ENCODE assay signal across 1 cellular context in the genomic region with DNA sequence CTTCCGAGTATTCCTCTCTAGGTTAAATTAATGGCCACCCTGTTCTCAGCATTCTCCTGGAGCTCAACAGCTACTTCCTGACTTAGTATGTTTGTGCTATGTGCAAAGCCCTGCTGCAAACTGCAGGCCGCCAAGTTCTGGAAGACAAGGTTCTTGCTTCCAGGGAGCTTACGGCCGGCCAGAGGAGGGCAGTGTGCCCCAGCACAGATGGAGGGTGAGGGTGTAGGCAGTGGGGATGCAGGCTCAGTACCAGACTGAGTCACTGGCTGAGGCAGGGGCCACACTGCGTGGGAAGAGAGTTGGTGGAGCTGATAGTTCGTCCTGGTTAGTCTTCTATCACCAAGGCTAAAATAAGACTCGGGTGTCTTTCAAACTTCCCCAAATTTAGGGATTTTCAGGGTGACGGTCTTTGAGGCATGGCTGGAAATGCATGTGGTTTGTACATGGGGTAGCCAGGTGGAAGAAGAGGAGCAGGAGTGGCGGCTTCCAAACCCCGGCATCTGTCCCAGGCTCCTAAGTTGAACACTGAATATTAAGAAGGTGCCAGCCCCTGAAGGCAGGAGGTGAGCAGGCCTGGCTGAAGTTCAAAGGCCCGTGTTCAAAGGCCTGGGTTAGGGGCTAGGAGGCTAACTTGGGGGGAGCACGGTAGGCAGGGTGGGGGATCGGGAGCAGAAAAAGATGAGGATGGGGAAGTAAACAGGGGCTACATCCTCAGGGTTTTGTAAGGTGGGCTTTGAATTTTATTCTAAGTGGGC.
TF ChIP-seq lines count a peak whose summit lies in the region.

No MANE protein-coding gene starts in this region.

TF ChIP-seq in HepG2, 621 proteins besides CTCF, POLR2A, EP300 and RAD21 (continued from another document):
- TF ChIP-seq, protein P1, sequence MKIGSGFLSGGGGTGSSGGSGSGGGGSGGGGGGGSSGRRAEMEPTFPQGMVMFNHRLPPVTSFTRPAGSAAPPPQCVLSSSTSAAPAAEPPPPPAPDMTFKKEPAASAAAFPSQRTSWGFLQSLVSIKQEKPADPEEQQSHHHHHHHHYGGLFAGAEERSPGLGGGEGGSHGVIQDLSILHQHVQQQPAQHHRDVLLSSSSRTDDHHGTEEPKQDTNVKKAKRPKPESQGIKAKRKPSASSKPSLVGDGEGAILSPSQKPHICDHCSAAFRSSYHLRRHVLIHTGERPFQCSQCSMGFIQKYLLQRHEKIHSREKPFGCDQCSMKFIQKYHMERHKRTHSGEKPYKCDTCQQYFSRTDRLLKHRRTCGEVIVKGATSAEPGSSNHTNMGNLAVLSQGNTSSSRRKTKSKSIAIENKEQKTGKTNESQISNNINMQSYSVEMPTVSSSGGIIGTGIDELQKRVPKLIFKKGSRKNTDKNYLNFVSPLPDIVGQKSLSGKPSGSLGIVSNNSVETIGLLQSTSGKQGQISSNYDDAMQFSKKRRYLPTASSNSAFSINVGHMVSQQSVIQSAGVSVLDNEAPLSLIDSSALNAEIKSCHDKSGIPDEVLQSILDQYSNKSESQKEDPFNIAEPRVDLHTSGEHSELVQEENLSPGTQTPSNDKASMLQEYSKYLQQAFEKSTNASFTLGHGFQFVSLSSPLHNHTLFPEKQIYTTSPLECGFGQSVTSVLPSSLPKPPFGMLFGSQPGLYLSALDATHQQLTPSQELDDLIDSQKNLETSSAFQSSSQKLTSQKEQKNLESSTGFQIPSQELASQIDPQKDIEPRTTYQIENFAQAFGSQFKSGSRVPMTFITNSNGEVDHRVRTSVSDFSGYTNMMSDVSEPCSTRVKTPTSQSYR (CRISPR knock-in tag; IDR thresholded peaks at IDR 0.05; ENCODE audit: borderline replicate concordance), result no peak
- TF ChIP-seq RXRB (CRISPR knock-in tag; IDR thresholded peaks at IDR 0.05; ENCODE audit: borderline replicate concordance), result no peak
- TF ChIP-seq ZSCAN9 (CRISPR knock-in tag; IDR thresholded peaks at IDR 0.05; ENCODE audit: borderline replicate concordance), result peak; percentile 83; the same call in 1 of the 2 replicates
- TF ChIP-seq, protein P2, sequence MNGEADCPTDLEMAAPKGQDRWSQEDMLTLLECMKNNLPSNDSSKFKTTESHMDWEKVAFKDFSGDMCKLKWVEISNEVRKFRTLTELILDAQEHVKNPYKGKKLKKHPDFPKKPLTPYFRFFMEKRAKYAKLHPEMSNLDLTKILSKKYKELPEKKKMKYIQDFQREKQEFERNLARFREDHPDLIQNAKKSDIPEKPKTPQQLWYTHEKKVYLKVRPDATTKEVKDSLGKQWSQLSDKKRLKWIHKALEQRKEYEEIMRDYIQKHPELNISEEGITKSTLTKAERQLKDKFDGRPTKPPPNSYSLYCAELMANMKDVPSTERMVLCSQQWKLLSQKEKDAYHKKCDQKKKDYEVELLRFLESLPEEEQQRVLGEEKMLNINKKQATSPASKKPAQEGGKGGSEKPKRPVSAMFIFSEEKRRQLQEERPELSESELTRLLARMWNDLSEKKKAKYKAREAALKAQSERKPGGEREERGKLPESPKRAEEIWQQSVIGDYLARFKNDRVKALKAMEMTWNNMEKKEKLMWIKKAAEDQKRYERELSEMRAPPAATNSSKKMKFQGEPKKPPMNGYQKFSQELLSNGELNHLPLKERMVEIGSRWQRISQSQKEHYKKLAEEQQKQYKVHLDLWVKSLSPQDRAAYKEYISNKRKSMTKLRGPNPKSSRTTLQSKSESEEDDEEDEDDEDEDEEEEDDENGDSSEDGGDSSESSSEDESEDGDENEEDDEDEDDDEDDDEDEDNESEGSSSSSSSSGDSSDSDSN (CRISPR knock-in tag; IDR thresholded peaks at IDR 0.05), result 0 out of 2 replicates have a peak, but pooled peaks have one; percentile 35
- TF ChIP-seq, protein P3, sequence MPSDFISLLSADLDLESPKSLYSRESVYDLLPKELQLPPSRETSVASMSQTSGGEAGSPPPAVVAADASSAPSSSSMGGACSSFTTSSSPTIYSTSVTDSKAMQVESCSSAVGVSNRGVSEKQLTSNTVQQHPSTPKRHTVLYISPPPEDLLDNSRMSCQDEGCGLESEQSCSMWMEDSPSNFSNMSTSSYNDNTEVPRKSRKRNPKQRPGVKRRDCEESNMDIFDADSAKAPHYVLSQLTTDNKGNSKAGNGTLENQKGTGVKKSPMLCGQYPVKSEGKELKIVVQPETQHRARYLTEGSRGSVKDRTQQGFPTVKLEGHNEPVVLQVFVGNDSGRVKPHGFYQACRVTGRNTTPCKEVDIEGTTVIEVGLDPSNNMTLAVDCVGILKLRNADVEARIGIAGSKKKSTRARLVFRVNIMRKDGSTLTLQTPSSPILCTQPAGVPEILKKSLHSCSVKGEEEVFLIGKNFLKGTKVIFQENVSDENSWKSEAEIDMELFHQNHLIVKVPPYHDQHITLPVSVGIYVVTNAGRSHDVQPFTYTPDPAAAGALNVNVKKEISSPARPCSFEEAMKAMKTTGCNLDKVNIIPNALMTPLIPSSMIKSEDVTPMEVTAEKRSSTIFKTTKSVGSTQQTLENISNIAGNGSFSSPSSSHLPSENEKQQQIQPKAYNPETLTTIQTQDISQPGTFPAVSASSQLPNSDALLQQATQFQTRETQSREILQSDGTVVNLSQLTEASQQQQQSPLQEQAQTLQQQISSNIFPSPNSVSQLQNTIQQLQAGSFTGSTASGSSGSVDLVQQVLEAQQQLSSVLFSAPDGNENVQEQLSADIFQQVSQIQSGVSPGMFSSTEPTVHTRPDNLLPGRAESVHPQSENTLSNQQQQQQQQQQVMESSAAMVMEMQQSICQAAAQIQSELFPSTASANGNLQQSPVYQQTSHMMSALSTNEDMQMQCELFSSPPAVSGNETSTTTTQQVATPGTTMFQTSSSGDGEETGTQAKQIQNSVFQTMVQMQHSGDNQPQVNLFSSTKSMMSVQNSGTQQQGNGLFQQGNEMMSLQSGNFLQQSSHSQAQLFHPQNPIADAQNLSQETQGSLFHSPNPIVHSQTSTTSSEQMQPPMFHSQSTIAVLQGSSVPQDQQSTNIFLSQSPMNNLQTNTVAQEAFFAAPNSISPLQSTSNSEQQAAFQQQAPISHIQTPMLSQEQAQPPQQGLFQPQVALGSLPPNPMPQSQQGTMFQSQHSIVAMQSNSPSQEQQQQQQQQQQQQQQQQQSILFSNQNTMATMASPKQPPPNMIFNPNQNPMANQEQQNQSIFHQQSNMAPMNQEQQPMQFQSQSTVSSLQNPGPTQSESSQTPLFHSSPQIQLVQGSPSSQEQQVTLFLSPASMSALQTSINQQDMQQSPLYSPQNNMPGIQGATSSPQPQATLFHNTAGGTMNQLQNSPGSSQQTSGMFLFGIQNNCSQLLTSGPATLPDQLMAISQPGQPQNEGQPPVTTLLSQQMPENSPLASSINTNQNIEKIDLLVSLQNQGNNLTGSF (CRISPR knock-in tag; IDR thresholded peaks at IDR 0.05), result no peak
- peak; percentile 36 for TF ChIP-seq XRCC5 (optimal IDR thresholded peaks at IDR 0.05; ENCODE audit: low read length)
- no peak for TF ChIP-seq ARNT (IDR thresholded peaks at IDR 0.05)
- TF ChIP-seq CBX1 (IDR thresholded peaks at IDR 0.05; ENCODE audit: low read depth), result peak; percentile 44
- TF ChIP-seq, protein P4, sequence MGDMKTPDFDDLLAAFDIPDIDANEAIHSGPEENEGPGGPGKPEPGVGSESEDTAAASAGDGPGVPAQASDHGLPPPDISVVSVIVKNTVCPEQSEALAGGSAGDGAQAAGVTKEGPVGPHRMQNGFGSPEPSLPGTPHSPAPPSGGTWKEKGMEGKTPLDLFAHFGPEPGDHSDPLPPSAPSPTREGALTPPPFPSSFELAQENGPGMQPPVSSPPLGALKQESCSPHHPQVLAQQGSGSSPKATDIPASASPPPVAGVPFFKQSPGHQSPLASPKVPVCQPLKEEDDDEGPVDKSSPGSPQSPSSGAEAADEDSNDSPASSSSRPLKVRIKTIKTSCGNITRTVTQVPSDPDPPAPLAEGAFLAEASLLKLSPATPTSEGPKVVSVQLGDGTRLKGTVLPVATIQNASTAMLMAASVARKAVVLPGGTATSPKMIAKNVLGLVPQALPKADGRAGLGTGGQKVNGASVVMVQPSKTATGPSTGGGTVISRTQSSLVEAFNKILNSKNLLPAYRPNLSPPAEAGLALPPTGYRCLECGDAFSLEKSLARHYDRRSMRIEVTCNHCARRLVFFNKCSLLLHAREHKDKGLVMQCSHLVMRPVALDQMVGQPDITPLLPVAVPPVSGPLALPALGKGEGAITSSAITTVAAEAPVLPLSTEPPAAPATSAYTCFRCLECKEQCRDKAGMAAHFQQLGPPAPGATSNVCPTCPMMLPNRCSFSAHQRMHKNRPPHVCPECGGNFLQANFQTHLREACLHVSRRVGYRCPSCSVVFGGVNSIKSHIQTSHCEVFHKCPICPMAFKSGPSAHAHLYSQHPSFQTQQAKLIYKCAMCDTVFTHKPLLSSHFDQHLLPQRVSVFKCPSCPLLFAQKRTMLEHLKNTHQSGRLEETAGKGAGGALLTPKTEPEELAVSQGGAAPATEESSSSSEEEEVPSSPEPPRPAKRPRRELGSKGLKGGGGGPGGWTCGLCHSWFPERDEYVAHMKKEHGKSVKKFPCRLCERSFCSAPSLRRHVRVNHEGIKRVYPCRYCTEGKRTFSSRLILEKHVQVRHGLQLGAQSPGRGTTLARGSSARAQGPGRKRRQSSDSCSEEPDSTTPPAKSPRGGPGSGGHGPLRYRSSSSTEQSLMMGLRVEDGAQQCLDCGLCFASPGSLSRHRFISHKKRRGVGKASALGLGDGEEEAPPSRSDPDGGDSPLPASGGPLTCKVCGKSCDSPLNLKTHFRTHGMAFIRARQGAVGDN (CRISPR knock-in tag; IDR thresholded peaks at IDR 0.05), result peak; percentile 37
- no peak for TF ChIP-seq CBFB (CRISPR knock-in tag; IDR thresholded peaks at IDR 0.05)
- TF ChIP-seq NR2F6 (IDR thresholded peaks at IDR 0.05), result no peak
- TF ChIP-seq NR2F6 (CRISPR knock-in tag; IDR thresholded peaks at IDR 0.05), result 0 out of 2 replicates have a peak, but pooled peaks have one; percentile 25
- peak; percentile 54; the same call in 1 of the 2 replicates for TF ChIP-seq RCOR2 (CRISPR knock-in tag; IDR thresholded peaks at IDR 0.05)
- TF ChIP-seq CBX5 (CRISPR knock-in tag; IDR thresholded peaks at IDR 0.05; ENCODE audit: borderline replicate concordance), result peak; percentile 53; the same call in 1 of the 2 replicates
- no peak for TF ChIP-seq TCF7L2 (IDR thresholded peaks at IDR 0.05; ENCODE audit: low read depth, low read length)
- no peak for TF ChIP-seq FOXP1 (IDR thresholded peaks at IDR 0.05)
- TF ChIP-seq FOXP1 (CRISPR knock-in tag; IDR thresholded peaks at IDR 0.05), result no peak
- TF ChIP-seq ZBTB42 (CRISPR knock-in tag; IDR thresholded peaks at IDR 0.05), result no peak
- TF ChIP-seq ZFX (CRISPR knock-in tag; IDR thresholded peaks at IDR 0.05; ENCODE audit: low read depth), result peak; percentile 55; the same call in 1 of the 2 replicates
- TF ChIP-seq NFE2L1 (CRISPR knock-in tag; IDR thresholded peaks at IDR 0.05; ENCODE audit: borderline replicate concordance), result no peak
- TF ChIP-seq ZNF446 (CRISPR knock-in tag; IDR thresholded peaks at IDR 0.05), result no peak
- TF ChIP-seq AGO1 (IDR thresholded peaks at IDR 0.05; ENCODE audit: low read depth, low read length, poor library complexity, severe bottlenecking), result no peak
- no peak for TF ChIP-seq ZNF350 (CRISPR knock-in tag; IDR thresholded peaks at IDR 0.05; ENCODE audit: borderline replicate concordance, low read depth)
- no peak for TF ChIP-seq ZNF292 (CRISPR knock-in tag; IDR thresholded peaks at IDR 0.05; ENCODE audit: borderline replicate concordance, low read depth)
- peak; percentile 75 for TF ChIP-seq STAG1 (CRISPR knock-in tag; IDR thresholded peaks at IDR 0.05)
- peak; percentile 20; the same call in 1 of the 2 replicates for TF ChIP-seq SOX5 (CRISPR knock-in tag; IDR thresholded peaks at IDR 0.05; ENCODE audit: borderline replicate concordance)
- no peak for TF ChIP-seq ZNF737 (CRISPR knock-in tag; IDR thresholded peaks at IDR 0.05; ENCODE audit: borderline replicate concordance)
- peak; percentile 73; the same call in 1 of the 2 replicates for TF ChIP-seq ZMYM3 (CRISPR knock-in tag; IDR thresholded peaks at IDR 0.05)
- 0 out of 2 replicates have a peak, but pooled peaks have one; percentile 29 for TF ChIP-seq KDM1A (CRISPR knock-in tag; IDR thresholded peaks at IDR 0.05)
- 0 out of 2 replicates have a peak, but pooled peaks have one; percentile 9 for TF ChIP-seq BCL6 (CRISPR knock-in tag; IDR thresholded peaks at IDR 0.05)
- no peak; the same call in 1 of the 2 replicates for TF ChIP-seq MAX (IDR thresholded peaks at IDR 0.05)
- no peak for TF ChIP-seq ZNF282 (IDR thresholded peaks at IDR 0.05; ENCODE audit: partially characterized antibody)
- no peak for TF ChIP-seq ZNF552 (CRISPR knock-in tag; IDR thresholded peaks at IDR 0.05; ENCODE audit: borderline replicate concordance)
- no peak for TF ChIP-seq ZBTB7A (CRISPR knock-in tag; IDR thresholded peaks at IDR 0.05)
- peak; percentile 35; the same call in 1 of the 2 replicates for TF ChIP-seq ZNF331 (CRISPR knock-in tag; IDR thresholded peaks at IDR 0.05)
- no peak for TF ChIP-seq RFX3 (CRISPR knock-in tag; IDR thresholded peaks at IDR 0.05)
- TF ChIP-seq, protein P5, sequence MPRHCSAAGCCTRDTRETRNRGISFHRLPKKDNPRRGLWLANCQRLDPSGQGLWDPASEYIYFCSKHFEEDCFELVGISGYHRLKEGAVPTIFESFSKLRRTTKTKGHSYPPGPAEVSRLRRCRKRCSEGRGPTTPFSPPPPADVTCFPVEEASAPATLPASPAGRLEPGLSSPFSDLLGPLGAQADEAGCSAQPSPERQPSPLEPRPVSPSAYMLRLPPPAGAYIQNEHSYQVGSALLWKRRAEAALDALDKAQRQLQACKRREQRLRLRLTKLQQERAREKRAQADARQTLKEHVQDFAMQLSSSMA (CRISPR knock-in tag; IDR thresholded peaks at IDR 0.05), result no peak
- TF ChIP-seq RFXAP (CRISPR knock-in tag; IDR thresholded peaks at IDR 0.05; ENCODE audit: borderline replicate concordance), result no peak
- TF ChIP-seq ZNF792 (CRISPR knock-in tag; IDR thresholded peaks at IDR 0.05), result no peak
- TF ChIP-seq, protein P6, sequence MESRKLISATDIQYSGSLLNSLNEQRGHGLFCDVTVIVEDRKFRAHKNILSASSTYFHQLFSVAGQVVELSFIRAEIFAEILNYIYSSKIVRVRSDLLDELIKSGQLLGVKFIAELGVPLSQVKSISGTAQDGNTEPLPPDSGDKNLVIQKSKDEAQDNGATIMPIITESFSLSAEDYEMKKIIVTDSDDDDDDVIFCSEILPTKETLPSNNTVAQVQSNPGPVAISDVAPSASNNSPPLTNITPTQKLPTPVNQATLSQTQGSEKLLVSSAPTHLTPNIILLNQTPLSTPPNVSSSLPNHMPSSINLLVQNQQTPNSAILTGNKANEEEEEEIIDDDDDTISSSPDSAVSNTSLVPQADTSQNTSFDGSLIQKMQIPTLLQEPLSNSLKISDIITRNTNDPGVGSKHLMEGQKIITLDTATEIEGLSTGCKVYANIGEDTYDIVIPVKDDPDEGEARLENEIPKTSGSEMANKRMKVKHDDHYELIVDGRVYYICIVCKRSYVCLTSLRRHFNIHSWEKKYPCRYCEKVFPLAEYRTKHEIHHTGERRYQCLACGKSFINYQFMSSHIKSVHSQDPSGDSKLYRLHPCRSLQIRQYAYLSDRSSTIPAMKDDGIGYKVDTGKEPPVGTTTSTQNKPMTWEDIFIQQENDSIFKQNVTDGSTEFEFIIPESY (CRISPR knock-in tag; IDR thresholded peaks at IDR 0.05), result peak; percentile 29; the same call in 1 of the 2 replicates
- TF ChIP-seq ZMYM2 (CRISPR knock-in tag; IDR thresholded peaks at IDR 0.05), result 0 out of 2 replicates have a peak, but pooled peaks have one; percentile 36
- no peak for TF ChIP-seq IRF1 (CRISPR knock-in tag; IDR thresholded peaks at IDR 0.05; ENCODE audit: low read depth)
TF ChIP-seq in HepG2: peak in this region for 24.
